Comparison of ENCODE assay signal across 24 cellular contexts in genomic region chr10:95925033-95925432, GRCh38. TPM values are rescaled to one million over a fixed set of nuclear protein-coding genes. Genes with fewer than 3 reads are reported as not detected.
"Had no signal": no experiment of that assay in that cellular context is flagged by ENCODE, and none has a peak within 500 bp of the region (broad histone marks: within the 10 kb centered on the region; RNA-seq: fewer than 3 reads in every experiment).

No MANE protein-coding gene starts in this region.

- H3K4me3 ChIP-seq: MG63, SJCRH30, SK-N-MC had no signal

- ATAC-seq: HepG2 had no signal

- FAIRE-seq: HepG2 had no signal

- H3K4me1 ChIP-seq: SJCRH30 had no signal

- H3K36me3 ChIP-seq: MG63, SJCRH30 had no signal

- H3K9me3 ChIP-seq: MG63, SJCRH30 had no signal

- H3K27ac ChIP-seq: RWPE1, SJCRH30, SK-N-MC had no signal

- H3K27me3 ChIP-seq: SJCRH30 had no signal

- DNase-seq: IMR-90, Karpas-422, KG1, MG63, NCI-H1092, NCI-H1105 treated with DMSO at 0.1 percent for 48 hours, NCI-H1417 treated with DMSO at 0.1 percent for 48 hours, NCI-H146, NCI-H187, NCI-H2029, NCI-H2081 treated with DMSO at 0.1 percent for 48 hours, NCI-H2171, NCI-H226, NCI-H446, NCI-H510A, NCI-H524 treated with DMSO at 0.1 percent for 48 hours, NCI-H69, NCI-H774, SHP77, SJCRH30 had no signal

RNA-seq across cellular contexts. Expression of gene CC2D2B, which starts 17.3 kb away (rescaled TPM):
- total RNA-seq: HT1080, IMR-90, SJCRH30 had no signal
- polyA plus RNA-seq: HepG2, IMR-90 had no signal
